In genomic region chr10:29163746-29164145, GRCh38 we compare ENCODE assay signal across 17 cellular contexts.
A peak's percentile ranks its signal among the peaks of the same experiment; 100 is the strongest.
DNase-seq lines count a peak whose midpoint lies in the region; ATAC-seq, FAIRE-seq and TF ChIP-seq lines count a peak whose summit lies in the region.
"Had no signal": no experiment of that assay in that cellular context is flagged by ENCODE, and none has a peak within 500 bp of the region (broad histone marks: within the 10 kb centered on the region; RNA-seq: fewer than 3 reads in every experiment).

No MANE protein-coding gene starts in this region.

- H3K4me1 ChIP-seq in PC-9 (replicated peaks; ENCODE audit: insufficient read depth): peaks cover 21% of the 10 kb centered on the region
- H3K4me1 ChIP-seq in endothelial cell of umbilical vein (ENCODE audit: control insufficient read depth, extremely low read depth, insufficient read depth, low read length): peaks cover 11% of the 10 kb centered on the region
- H3K4me1 ChIP-seq: colonic mucosa, gastroesophageal sphincter, stomach had no signal

- H3K27me3 ChIP-seq in PC-9 (ENCODE audit: insufficient read depth, low read depth) (no peaks in the 10 kb centered on the region), endothelial cell of umbilical vein (ENCODE audit: control insufficient read depth in 2 of 2, insufficient read depth in 2 of 2, low read length in 2 of 2) (no peaks in the 10 kb centered on the region)
- H3K27me3 ChIP-seq: colonic mucosa, gastroesophageal sphincter, stomach had no signal

- no peaks in the 10 kb centered on the region for H3K9me2 ChIP-seq in PC-9 (ENCODE audit: insufficient read depth)

- no peak overlapping the region for H3K9ac ChIP-seq in endothelial cell of umbilical vein (replicated peaks; ENCODE audit: extremely low read depth, insufficient read depth, low read length)

- no peak overlapping the region for H2AFZ ChIP-seq in PC-9
- no peak overlapping the region for H2AFZ ChIP-seq in endothelial cell of umbilical vein (ENCODE audit: low read depth, low read length)

- no peak for TF ChIP-seq POLR2A in endothelial cell of umbilical vein (IDR thresholded peaks at IDR 0.05; ENCODE audit: low read depth, low read length)

- no peak for FAIRE-seq in endothelial cell of umbilical vein (lab: Jason Lieb, UNC)

- DNase-seq in Daoy (ENCODE audit: low read depth) (peak; percentile 79), PC-9 (peak in 1 of 2 experiments; percentile 41), endothelial cell of umbilical vein (ENCODE audit: low read depth, low spot score) (peak; percentile 70), myocyte (ENCODE audit: low read depth) (peak; percentile 46), medulla oblongata (ENCODE audit: extremely low spot score) (no peak), NCI-H2171 treated with DMSO at 0.1 percent for 48 hours (lab: John Stamatoyannopoulos, UW) (no peak)
- DNase-seq in activated CD4-positive, alpha-beta T cell treated with anti-CD3 and anti-CD28 coated beads, Interleukin-2, amount 10 ng/mL, durations not matched to agents 24 days and 14 days: no peak
- DNase-seq: activated CD4-positive, CD25-positive, alpha-beta regulatory T cell treated with anti-CD3 and anti-CD28 coated beads, Interleukin-2, amount 50 U/mL, for 72 hours; activated naive CD8-positive, alpha-beta T cell treated with anti-CD3 and anti-CD28 coated beads for 36 hours; activated T-cell treated with anti-CD3 and anti-CD28 coated beads for 4 hours; CD4-positive, alpha-beta T cell; colonic mucosa; MM.1S; stomach had no signal

- H3K27me3 Mint-ChIP-seq in activated CD4-positive, alpha-beta T cell treated with anti-CD3 and anti-CD28 coated beads, Interleukin-2, amount 10 ng/mL, durations not matched to agents 24 days and 14 days: peaks cover 2% of the 10 kb centered on the region

- CTCF ChIA-PET in PC-9 (lab: Charles Lee): no interaction called here
- CTCF ChIA-PET in endothelial cell of umbilical vein (lab: Charles Lee): interaction anchor here (0.7 kb wide), 1 partner anchor 14 kb away, joined by 3 read pairs; no protein-coding TSS in a partner anchor

- H3K4me2 ChIP-seq in PC-9: no peak overlapping the region
- H3K4me2 ChIP-seq in endothelial cell of umbilical vein (ENCODE audit: insufficient read depth, low read length): no peak overlapping the region

- no peaks in the 10 kb centered on the region for H3K4me1 Mint-ChIP-seq in activated CD4-positive, alpha-beta T cell treated with anti-CD3 and anti-CD28 coated beads, Interleukin-2, amount 10 ng/mL, durations not matched to agents 24 days and 14 days
- H3K4me1 Mint-ChIP-seq: activated naive CD8-positive, alpha-beta T cell treated with anti-CD3 and anti-CD28 coated beads for 36 hours had no signal

- dilution Hi-C loops in endothelial cell of umbilical vein (cut with MboI; ENCODE audit: extremely low pct_ligation_motif_present, low sequenced_read_pairs): no loop called here

- no peaks in the 10 kb centered on the region for H3K9me1 ChIP-seq in endothelial cell of umbilical vein (replicated peaks; ENCODE audit: control insufficient read depth, extremely low read depth, insufficient read depth, low read length)

- H3K79me2 ChIP-seq in PC-9 (ENCODE audit: low read depth): no peaks in the 10 kb centered on the region
- H3K79me2 ChIP-seq in endothelial cell of umbilical vein (ENCODE audit: control insufficient read depth, insufficient read depth, low read length): no peaks in the 10 kb centered on the region

- no peaks in the 10 kb centered on the region for H3K36me3 ChIP-seq in PC-9 (ENCODE audit: low read depth)
- H3K36me3 ChIP-seq in endothelial cell of umbilical vein (ENCODE audit: control insufficient read depth in 2 of 2, extremely low read depth in 1 of 2, insufficient read depth in 2 of 2, low read length in 2 of 2): no peaks in the 10 kb centered on the region
- H3K36me3 ChIP-seq: colonic mucosa, gastroesophageal sphincter, stomach had no signal

- H3K27ac Mint-ChIP-seq in activated CD4-positive, alpha-beta T cell treated with anti-CD3 and anti-CD28 coated beads, Interleukin-2, amount 10 ng/mL, durations not matched to agents 24 days and 14 days: no peak overlapping the region
- H3K27ac Mint-ChIP-seq: activated naive CD8-positive, alpha-beta T cell treated with anti-CD3 and anti-CD28 coated beads for 36 hours; CD4-positive, alpha-beta T cell had no signal

- no peak for ATAC-seq in HG03565 (IDR thresholded peaks at IDR 0.05; ENCODE audit: unreplicated experiment)
- ATAC-seq: gastroesophageal sphincter, HCT116 had no signal

- POLR2A ChIA-PET in PC-9 (lab: Charles Lee; ENCODE audit: unreplicated experiment): no interaction called here
- POLR2A ChIA-PET in endothelial cell of umbilical vein (lab: Charles Lee): no interaction called here

- intact Hi-C loops in PC-9 (cut with micrococcal nuclease; ENCODE audit: unreplicated experiment) (loop anchor here (5.0 kb wide), 1 partner anchor 94 kb away; no protein-coding TSS in a partner anchor), endothelial cell of umbilical vein (cut with micrococcal nuclease) (no loop called here)
- intact Hi-C loops in activated CD4-positive, alpha-beta T cell treated with anti-CD3 and anti-CD28 coated beads, Interleukin-2, amount 10 ng/mL, durations not matched to agents 24 days and 14 days (cut with micrococcal nuclease): no loop called here

- no peaks in the 10 kb centered on the region for H3K9me3 Mint-ChIP-seq in activated CD4-positive, alpha-beta T cell treated with anti-CD3 and anti-CD28 coated beads, Interleukin-2, amount 10 ng/mL, durations not matched to agents 24 days and 14 days

- H3K36me3 Mint-ChIP-seq in activated CD4-positive, alpha-beta T cell treated with anti-CD3 and anti-CD28 coated beads, Interleukin-2, amount 10 ng/mL, durations not matched to agents 24 days and 14 days (ENCODE audit: low read depth): no peaks in the 10 kb centered on the region
- H3K36me3 Mint-ChIP-seq: activated naive CD8-positive, alpha-beta T cell treated with anti-CD3 and anti-CD28 coated beads for 36 hours had no signal

- peaks cover 17% of the 10 kb centered on the region for H3F3A ChIP-seq in PC-9 (ENCODE audit: insufficient read depth, low read depth)

- 0 out of 2 replicates have a peak overlapping the region, but pooled peaks have one; percentile 29 for H3K27ac ChIP-seq in PC-9
- peak overlapping the region; percentile 5 for H3K27ac ChIP-seq in endothelial cell of umbilical vein (ENCODE audit: insufficient read depth, low read depth, low read length)
- H3K27ac ChIP-seq: colonic mucosa, gastroesophageal sphincter, stomach had no signal

- H3K4me3 ChIP-seq in PC-9 (no peak overlapping the region), endothelial cell of umbilical vein (replicated peaks in 1 of 3; ENCODE audit: insufficient read depth in 1 of 3, low read depth in 1 of 3, low read length in 3 of 3) (no peak overlapping the region)
- H3K4me3 ChIP-seq: colonic mucosa, gastroesophageal sphincter, stomach had no signal

- TF ChIP-seq CTCF in PC-9 (conservative IDR thresholded peaks at IDR 0.05) (no peak), endothelial cell of umbilical vein (IDR thresholded peaks at IDR 0.05; ENCODE audit: extremely low read depth in 1 of 2, insufficient read depth in 1 of 2, low read depth in 1 of 2, low read length in 2 of 2) (no peak)

- BruUV-seq in PC-9 (replicated peaks; lab: Mats Ljungman, UMichigan) (no TSS peak), endothelial cell of umbilical vein (replicated peaks; lab: Mats Ljungman, UMichigan) (no TSS peak)

- H3K4me3 Mint-ChIP-seq in activated CD4-positive, alpha-beta T cell treated with anti-CD3 and anti-CD28 coated beads, Interleukin-2, amount 10 ng/mL, durations not matched to agents 24 days and 14 days: no peak overlapping the region
- H3K4me3 Mint-ChIP-seq: activated naive CD8-positive, alpha-beta T cell treated with anti-CD3 and anti-CD28 coated beads for 36 hours; CD4-positive, alpha-beta T cell had no signal

- H3K9me3 ChIP-seq in PC-9 (ENCODE audit: insufficient read depth, low read depth) (no peaks in the 10 kb centered on the region), endothelial cell of umbilical vein (replicated peaks; ENCODE audit: control insufficient read depth, insufficient read depth, low read length) (no peaks in the 10 kb centered on the region)
- H3K9me3 ChIP-seq: colonic mucosa had no signal

- H4K20me1 ChIP-seq in PC-9 (ENCODE audit: insufficient read depth) (no peaks in the 10 kb centered on the region), endothelial cell of umbilical vein (replicated peaks; ENCODE audit: control insufficient read depth, extremely low read depth, insufficient read depth, low read length) (no peaks in the 10 kb centered on the region)

TF ChIP-seq in endothelial cell of umbilical vein, 7 proteins besides CTCF, POLR2A, EP300 and RAD21:
- no peak for TF ChIP-seq FOS (IDR thresholded peaks at IDR 0.05; ENCODE audit: borderline replicate concordance, insufficient read depth, low read length)

Comparison
In these comparisons a context has a peak if more than half of its experiments do, and no peak if none do; other contexts are left out.
1. DNase-seq: peak in Daoy (single experiment), endothelial cell of umbilical vein (single experiment) and myocyte (single experiment); none in activated CD4-positive, alpha-beta T cell treated with anti-CD3 and anti-CD28 coated beads, Interleukin-2, amount 10 ng/mL, durations not matched to agents 24 days and 14 days (single experiment), medulla oblongata (single experiment) and NCI-H2171 treated with DMSO at 0.1 percent for 48 hours (single experiment).